In the genomic region with DNA sequence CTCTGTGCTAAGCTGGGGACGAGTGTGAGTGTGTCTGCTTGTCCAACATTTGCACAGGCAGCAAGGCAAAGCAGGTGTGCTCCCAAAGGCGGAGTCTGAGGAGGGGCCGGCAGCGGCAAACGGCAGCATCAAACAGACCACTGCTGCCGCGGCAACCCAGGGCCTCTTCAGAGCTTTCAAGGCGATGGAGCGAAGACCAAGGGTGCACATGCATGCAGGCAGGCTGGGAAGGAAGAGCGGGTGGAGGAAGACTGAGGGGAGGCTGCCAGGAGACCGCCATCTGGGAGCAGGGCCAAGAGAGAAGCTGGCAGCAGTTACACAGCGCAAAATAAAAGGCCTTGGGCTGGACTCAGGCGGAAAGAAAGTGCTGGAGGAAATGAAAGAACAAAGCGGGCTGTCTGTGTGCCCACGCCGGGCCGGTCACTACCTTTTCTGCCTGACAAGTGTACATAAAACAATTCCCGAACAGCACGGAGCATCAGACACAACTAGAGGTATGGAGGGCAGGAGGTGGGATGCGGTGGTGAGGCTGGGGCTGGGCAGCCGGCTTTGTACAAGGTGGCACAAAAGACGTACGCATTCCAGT, we compare ENCODE assay signal across 8 cellular contexts. TPM values are rescaled to one million over a fixed set of nuclear protein-coding genes. Genes with fewer than 3 reads are reported as not detected.
A peak's percentile ranks its signal among the peaks of the same experiment; 100 is the strongest.
DNase-seq lines count a peak whose midpoint lies in the region; TF ChIP-seq lines count a peak whose summit lies in the region.

No MANE protein-coding gene starts in this region.

- H3K9me3 ChIP-seq in MG63: no peaks in the 10 kb centered on the region
- no peaks in the 10 kb centered on the region for H3K9me3 ChIP-seq in breast epithelium
- H3K9me3 ChIP-seq in tibial nerve: no peaks in the 10 kb centered on the region

- H3K27me3 ChIP-seq in MG63 (no peaks in the 10 kb centered on the region), breast epithelium (no peaks in the 10 kb centered on the region), tibial nerve (no peaks in the 10 kb centered on the region)

- TF ChIP-seq POLR2A in breast epithelium (IDR thresholded peaks at IDR 0.05) (no peak), tibial nerve (IDR thresholded peaks at IDR 0.05) (no peak), lower leg skin (IDR thresholded peaks at IDR 0.05) (no peak)

- TF ChIP-seq EP300 in tibial nerve (IDR thresholded peaks at IDR 0.05): peak; percentile 13 to 65

- 23 to 29% methylated on average over 23 of the region's 23 CpGs for WGBS in tibial nerve, 2 donors
- 42 to 46% methylated on average over 23 of the region's 23 CpGs for WGBS in lower leg skin, 2 donors

- H3K36me3 ChIP-seq in MG63 (peaks cover 11% of the 10 kb centered on the region), breast epithelium (no peaks in the 10 kb centered on the region), tibial nerve (peaks cover 0 to 70% (median 26%) of the 10 kb centered on the region in 3 donors)

- peak overlapping the region; percentile 73 to 76 for H3K27ac ChIP-seq in breast epithelium
- H3K27ac ChIP-seq in tibial nerve: peak overlapping the region; percentile 46 to 83 (median 71)

- peaks cover 11 to 21% of the 10 kb centered on the region in 2 donors for H3K4me1 ChIP-seq in breast epithelium
- peaks cover 4 to 97% (median 40%) of the 10 kb centered on the region in 4 donors for H3K4me1 ChIP-seq in tibial nerve

- intact Hi-C loops in breast epithelium (cut with DNase I; ENCODE audit: low total_unique reads): no loop called here
- intact Hi-C loops in lower leg skin (cut with DNase I; ENCODE audit: low total_unique reads): no loop called here

- H3K4me3 ChIP-seq in MG63 (no peak overlapping the region), breast epithelium (peak overlapping the region in 2 of 3 donors; percentile 0 to 25), tibial nerve (peak overlapping the region in 1 of 4 donors; percentile 3), lower leg skin (ENCODE audit: low read depth, poor library complexity, severe bottlenecking) (no peak overlapping the region)

- DNase-seq in AG08395 (ENCODE audit: low spot score) (peak; percentile 83), MG63 (peak; percentile 66), breast epithelium (ENCODE audit: low spot score in 2 of 2) (peak; percentile 58 to 75), left kidney (ENCODE audit: low read depth, low spot score) (peak; percentile 51), tibial nerve (ENCODE audit: low spot score in 2 of 2) (no peak), lower leg skin (ENCODE audit: low spot score in 2 of 2) (no peak), HCEC 1CT (no peak)
- DNase-seq in effector CD8-positive, alpha-beta T cell (lab: John Stamatoyannopoulos, UW): no peak

- TF ChIP-seq CTCF in breast epithelium (IDR thresholded peaks at IDR 0.05) (no peak), tibial nerve (IDR thresholded peaks at IDR 0.05) (no peak), lower leg skin (IDR thresholded peaks at IDR 0.05) (no peak)

RNA-seq across cellular contexts. Expression of a gene that starts 8.5 kb away (rescaled TPM):
- 16.0 and 22.8 TPM in 2 replicates for total RNA-seq in MG63 (2014; rRNA removed; shearing (Covaris generic); ENCODE audit: low replicate concordance)
- total RNA-seq in breast epithelium (10 to 100 TPM; 10.1 to 12.0 (median 10.8) TPM), tibial nerve (10 to 100 TPM; 11.1 to 18.4 (median 14.7) TPM), lower leg skin (10 to 100 TPM; 11.7 to 15.7 (median 13.9) TPM)

RNA-seq across cellular contexts. Expression of a gene that starts 25.9 kb away (rescaled TPM):
- 95.7 and 100 TPM in 2 replicates for total RNA-seq in MG63 (2014; rRNA removed; shearing (Covaris generic); ENCODE audit: low replicate concordance)
- total RNA-seq in breast epithelium (10 to 100 TPM in 2 of 3 donors, 1 to 10 TPM in 1; 9.3 to 14.3 (median 12.8) TPM), tibial nerve (10 to 100 TPM in 3 of 4 donors, 1 to 10 TPM in 1; 6.6 to 28.4 (median 14.7) TPM), lower leg skin (10 to 100 TPM; 11.3 to 51.6 (median 31.8) TPM)

Comparison
In these comparisons a context has a peak if more than half of its experiments do, and no peak if none do; other contexts are left out.
1. DNase-seq: peak in AG08395 (single experiment), MG63 (single experiment), breast epithelium (2 of 2) and left kidney (single experiment); none in tibial nerve (0 of 2), effector CD8-positive, alpha-beta T cell (single experiment), lower leg skin (0 of 2) and HCEC 1CT (single experiment).
2. H3K4me3 ChIP-seq: peak in breast epithelium (2 of 3); none in MG63 (single experiment) and lower leg skin (single experiment).